1 cellular context compared by ENCODE assay signal in genomic region chr11:74031310-74031676, GRCh38.
A peak's percentile ranks its signal among the peaks of the same experiment; 100 is the strongest.
TF ChIP-seq lines count a peak whose summit lies in the region.

No MANE protein-coding gene starts in this region.

TF ChIP-seq in K562, 482 proteins besides CTCF, POLR2A, EP300 and RAD21:
- TF ChIP-seq SAFB2 (IDR thresholded peaks at IDR 0.05; ENCODE audit: borderline replicate concordance, low read depth, low read length, severe bottlenecking), result no peak
- peak; percentile 40; the same call in 1 of the 2 replicates for TF ChIP-seq CEBPB (tag; IDR thresholded peaks at IDR 0.05)
- TF ChIP-seq U2AF2 (optimal IDR thresholded peaks at IDR 0.05; ENCODE audit: low read depth, low read length), result no peak
- no peak for TF ChIP-seq CEBPG (CRISPR knock-in tag; IDR thresholded peaks at IDR 0.05)
- 0 out of 4 replicates have a peak, but pooled peaks of 1 of the 2 experiments have one; percentile 20 for TF ChIP-seq CEBPG (tag; conservative IDR thresholded peaks at IDR 0.05 in 1 of 2, IDR thresholded peaks at IDR 0.05 in 1 of 2)
- TF ChIP-seq ARID4B (CRISPR knock-in tag; IDR thresholded peaks at IDR 0.05), result no peak
- no peak for TF ChIP-seq ZFPM2 (CRISPR knock-in tag; IDR thresholded peaks at IDR 0.05)
- TF ChIP-seq ZBTB7A (IDR thresholded peaks at IDR 0.05; ENCODE audit: borderline replicate concordance, control insufficient read depth, low read depth, low read length), result no peak
- TF ChIP-seq RBM15 (IDR thresholded peaks at IDR 0.05; ENCODE audit: insufficient read depth, low read length), result no peak
- TF ChIP-seq ZFP1 (CRISPR knock-in tag; IDR thresholded peaks at IDR 0.05), result no peak
- no peak for TF ChIP-seq PPARD (CRISPR knock-in tag; IDR thresholded peaks at IDR 0.05)
- TF ChIP-seq, protein P1, sequence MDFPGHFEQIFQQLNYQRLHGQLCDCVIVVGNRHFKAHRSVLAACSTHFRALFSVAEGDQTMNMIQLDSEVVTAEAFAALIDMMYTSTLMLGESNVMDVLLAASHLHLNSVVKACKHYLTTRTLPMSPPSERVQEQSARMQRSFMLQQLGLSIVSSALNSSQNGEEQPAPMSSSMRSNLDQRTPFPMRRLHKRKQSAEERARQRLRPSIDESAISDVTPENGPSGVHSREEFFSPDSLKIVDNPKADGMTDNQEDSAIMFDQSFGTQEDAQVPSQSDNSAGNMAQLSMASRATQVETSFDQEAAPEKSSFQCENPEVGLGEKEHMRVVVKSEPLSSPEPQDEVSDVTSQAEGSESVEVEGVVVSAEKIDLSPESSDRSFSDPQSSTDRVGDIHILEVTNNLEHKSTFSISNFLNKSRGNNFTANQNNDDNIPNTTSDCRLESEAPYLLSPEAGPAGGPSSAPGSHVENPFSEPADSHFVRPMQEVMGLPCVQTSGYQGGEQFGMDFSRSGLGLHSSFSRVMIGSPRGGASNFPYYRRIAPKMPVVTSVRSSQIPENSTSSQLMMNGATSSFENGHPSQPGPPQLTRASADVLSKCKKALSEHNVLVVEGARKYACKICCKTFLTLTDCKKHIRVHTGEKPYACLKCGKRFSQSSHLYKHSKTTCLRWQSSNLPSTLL (IDR thresholded peaks at IDR 0.05), result no peak
- no peak for TF ChIP-seq FOXP1 (CRISPR knock-in tag; IDR thresholded peaks at IDR 0.05)
- no peak for TF ChIP-seq DMBX1 (CRISPR knock-in tag; IDR thresholded peaks at IDR 0.05; ENCODE audit: borderline replicate concordance)
- no peak for TF ChIP-seq GABPB1 (CRISPR knock-in tag; IDR thresholded peaks at IDR 0.05)
- no peak for TF ChIP-seq MAZ (CRISPR knock-in tag; conservative IDR thresholded peaks at IDR 0.05 in 1 of 2, IDR thresholded peaks at IDR 0.05 in 1 of 2)
